In the genomic region with DNA sequence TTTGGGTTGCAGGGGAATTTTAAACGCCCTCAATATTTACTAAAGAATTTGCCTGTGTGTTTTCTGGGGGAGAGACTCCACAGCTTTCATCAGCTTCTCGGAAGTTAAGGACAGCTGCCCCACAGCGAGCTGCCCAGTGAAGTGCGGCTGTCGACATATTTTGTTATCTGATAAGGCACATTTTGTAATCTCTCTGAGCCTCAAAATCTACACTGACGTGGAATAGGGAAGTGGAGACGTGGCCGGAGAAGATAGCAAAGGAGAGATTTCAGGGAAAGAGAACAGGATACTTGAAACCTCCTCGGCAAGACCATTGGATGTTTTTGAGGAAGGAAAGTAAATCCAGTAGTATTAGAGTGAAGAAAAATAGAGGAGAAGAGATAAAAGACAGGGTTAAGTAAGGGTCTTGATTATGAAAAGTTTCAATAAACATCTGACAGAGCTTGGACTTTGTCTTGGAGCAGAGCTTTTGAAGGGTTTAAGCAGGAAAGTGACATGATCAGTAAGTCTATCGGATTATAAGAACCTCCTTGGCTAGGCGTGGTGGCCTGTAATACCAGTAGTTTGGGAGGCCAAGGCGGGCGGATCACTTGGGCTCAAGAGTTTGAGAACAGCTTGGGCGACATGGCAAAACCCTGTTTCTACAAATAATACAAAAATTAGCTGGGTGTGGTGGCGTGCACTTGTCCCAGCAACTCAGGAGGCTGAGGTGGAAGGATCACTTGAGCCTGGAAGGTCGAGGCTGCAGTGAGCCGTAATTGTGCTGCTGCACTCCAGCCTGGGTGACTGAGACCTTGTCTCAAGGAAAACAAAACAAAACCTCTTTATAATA, we compare ENCODE assay signal across 1 cellular context.
TF ChIP-seq lines count a peak whose summit lies in the region.

No MANE protein-coding gene starts in this region.

TF ChIP-seq in SK-N-SH treated with all-trans-retinoic acid at 6 μM for 48 hours, 23 proteins besides CTCF, POLR2A, EP300 and RAD21 (continued from another document):
- TF ChIP-seq, protein P1, sequence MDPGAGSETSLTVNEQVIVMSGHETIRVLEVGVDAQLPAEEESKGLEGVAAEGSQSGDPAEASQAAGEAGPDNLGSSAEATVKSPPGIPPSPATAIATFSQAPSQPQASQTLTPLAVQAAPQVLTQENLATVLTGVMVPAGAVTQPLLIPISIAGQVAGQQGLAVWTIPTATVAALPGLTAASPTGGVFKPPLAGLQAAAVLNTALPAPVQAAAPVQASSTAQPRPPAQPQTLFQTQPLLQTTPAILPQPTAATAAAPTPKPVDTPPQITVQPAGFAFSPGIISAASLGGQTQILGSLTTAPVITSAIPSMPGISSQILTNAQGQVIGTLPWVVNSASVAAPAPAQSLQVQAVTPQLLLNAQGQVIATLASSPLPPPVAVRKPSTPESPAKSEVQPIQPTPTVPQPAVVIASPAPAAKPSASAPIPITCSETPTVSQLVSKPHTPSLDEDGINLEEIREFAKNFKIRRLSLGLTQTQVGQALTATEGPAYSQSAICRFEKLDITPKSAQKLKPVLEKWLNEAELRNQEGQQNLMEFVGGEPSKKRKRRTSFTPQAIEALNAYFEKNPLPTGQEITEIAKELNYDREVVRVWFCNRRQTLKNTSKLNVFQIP (CRISPR knock-in tag; IDR thresholded peaks at IDR 0.05; ENCODE audit: borderline replicate concordance, low read depth), result no peak
TF ChIP-seq in SK-N-SH treated with all-trans-retinoic acid at 6 μM for 48 hours: peak in this region for 0.
